In the genomic region with DNA sequence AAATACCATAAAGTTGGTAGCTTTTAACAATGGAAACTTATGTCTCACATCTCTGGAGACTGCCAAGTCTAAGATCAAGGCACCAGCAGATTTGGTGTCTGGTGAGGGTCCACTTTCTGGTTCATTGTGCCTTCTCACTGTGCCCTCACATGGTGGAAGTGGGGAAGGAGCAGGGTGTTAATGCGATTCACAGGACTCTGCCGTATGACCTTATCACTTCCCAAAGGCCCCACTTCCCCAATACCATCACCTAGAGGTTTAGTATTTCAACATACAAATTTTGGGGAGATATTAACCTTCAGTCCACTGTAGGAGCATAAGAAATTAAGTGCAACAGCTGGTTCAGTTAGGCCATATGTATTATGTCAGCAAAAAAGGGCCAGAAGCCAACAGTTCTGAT, we compare ENCODE assay signal across 19 cellular contexts. TPM values are rescaled to one million over a fixed set of nuclear protein-coding genes. Genes with fewer than 3 reads are reported as not detected.
A peak's percentile ranks its signal among the peaks of the same experiment; 100 is the strongest.
DNase-seq lines count a peak whose midpoint lies in the region; ATAC-seq, FAIRE-seq and TF ChIP-seq lines count a peak whose summit lies in the region.
"Had no signal": no experiment of that assay in that cellular context is flagged by ENCODE, and none has a peak within 500 bp of the region (broad histone marks: within the 10 kb centered on the region; RNA-seq: fewer than 3 reads in every experiment).

No MANE protein-coding gene starts in this region.

- no peaks in the 10 kb centered on the region for H3K27me3 Mint-ChIP-seq in T-helper 17 cell
- H3K27me3 Mint-ChIP-seq: activated CD4-positive, alpha-beta T cell treated with anti-CD3 and anti-CD28 coated beads, Interleukin-2, amount 10 ng/mL, durations not matched to agents 24 days and 14 days; stimulated activated memory B cell treated with anti-CD40 and anti-IgM and Interleukin-4, amounts not matched to agents 10 μg/mL and 1 μg/mL and 100 μg/mL, for 72 hours; type B pancreatic cell had no signal

- TF ChIP-seq EP300 in A549 (IDR thresholded peaks at IDR 0.05) = no peak

- H3K4me3 ChIP-seq in A549 (no peak overlapping the region), fibroblast of the aortic adventitia (ENCODE audit: low read depth, low read length) (no peak overlapping the region), coronary artery (no peak overlapping the region)

- H3K36me3 Mint-ChIP-seq in T-helper 17 cell (ENCODE audit: low read depth) = no peaks in the 10 kb centered on the region
- H3K36me3 Mint-ChIP-seq: type B pancreatic cell had no signal

- CTCF ChIA-PET in A549 (lab: Yijun Ruan, JAX) = interaction anchor here (1.2 to 2.3 kb wide), 2 partner anchors 19 to 24 kb away, joined by 6 to 7 read pairs; a partner anchor contains a TSS

- POLR2A ChIA-PET in A549 (lab: Yijun Ruan, JAX) = no interaction called here

- no peak for TF ChIP-seq POLR2A in A549 (IDR thresholded peaks at IDR 0.05; ENCODE audit: low read length)

- TF ChIP-seq CTCF in A549 (IDR thresholded peaks at IDR 0.05) (no peak), fibroblast of the aortic adventitia (IDR thresholded peaks at IDR 0.05; ENCODE audit: insufficient read depth, low read length) (no peak), coronary artery (IDR thresholded peaks at IDR 0.05) (no peak)

- no peak for TF ChIP-seq RAD21 in A549 (conservative IDR thresholded peaks at IDR 0.05 in 1 of 2, IDR thresholded peaks at IDR 0.05 in 1 of 2)

- H3K4me2 ChIP-seq in A549 = no peak overlapping the region

- ATAC-seq in A549 (no peak), T-helper 17 cell (no peak), HG03175 (IDR thresholded peaks at IDR 0.05; ENCODE audit: unreplicated experiment) (no peak), HG02610 (IDR thresholded peaks at IDR 0.05; ENCODE audit: unreplicated experiment) (no peak), HG02571 (IDR thresholded peaks at IDR 0.05; ENCODE audit: unreplicated experiment) (no peak)

- H3K4me1 ChIP-seq in A549 = peaks cover 2% of the 10 kb centered on the region; the same call in 1 of the 3 replicates

- H3K27ac Mint-ChIP-seq in T-helper 17 cell = peak overlapping the region; percentile 21
- H3K27ac Mint-ChIP-seq: stimulated activated memory B cell treated with anti-CD40 and anti-IgM and Interleukin-4, amounts not matched to agents 10 μg/mL and 1 μg/mL and 100 μg/mL, for 72 hours; type B pancreatic cell had no signal

- H3K9me3 ChIP-seq in A549 (no peaks in the 10 kb centered on the region), T-helper 17 cell (ENCODE audit: control insufficient read depth, low read length, poor library complexity, severe bottlenecking) (no peaks in the 10 kb centered on the region)

- H3K4me1 Mint-ChIP-seq in T-helper 17 cell = peaks cover 20% of the 10 kb centered on the region

- H3K4me3 Mint-ChIP-seq in T-helper 17 cell = no peak overlapping the region
- H3K4me3 Mint-ChIP-seq: stimulated activated memory B cell treated with anti-CD40 and anti-IgM and Interleukin-4, amounts not matched to agents 10 μg/mL and 1 μg/mL and 100 μg/mL, for 72 hours; type B pancreatic cell had no signal

- no peak for FAIRE-seq in A549 (lab: Jason Lieb, UNC)
- FAIRE-seq: colon, H54, HTR-8/SVneo, TTC549 had no signal

- WGBS in A549 (ENCODE audit: missing lambda C conversion rate) = 89% methylated on average over 2 of the region's 2 CpGs

- DNase-seq in A549 (ENCODE audit: low read depth in 1 of 2, low spot score in 1 of 2) = no peak
- DNase-seq in DMS 273 treated with DMSO at 0.1 percent for 48 hours (lab: John Stamatoyannopoulos, UW) = peak; percentile 14
- DNase-seq in T-helper 17 cell = no peak
- peak; percentile 16 for DNase-seq in fibroblast of the aortic adventitia (ENCODE audit: low read depth)
- no peak for DNase-seq in coronary artery (ENCODE audit: low spot score)
- DNase-seq: activated CD4-positive, alpha-beta T cell treated with anti-CD3 and anti-CD28 coated beads, Interleukin-2, amount 10 ng/mL, durations not matched to agents 24 days and 14 days; brain microvascular endothelial cell; DMS79; NCI-H1417 treated with DMSO at 0.1 percent for 48 hours; NCI-H510A treated with DMSO at 0.1 percent for 48 hours had no signal

- no peak overlapping the region for H3K27ac ChIP-seq in A549
- H3K27ac ChIP-seq in coronary artery = no peak overlapping the region
- H3K27ac ChIP-seq: brain microvascular endothelial cell had no signal

TF ChIP-seq in A549, 52 proteins besides CTCF, POLR2A, EP300 and RAD21:
- TF ChIP-seq MAFK (IDR thresholded peaks at IDR 0.05; ENCODE audit: partially characterized antibody) (peak; percentile 30), ZFP36 (IDR thresholded peaks at IDR 0.05; ENCODE audit: borderline replicate concordance, partially characterized antibody) (no peak), EHF (CRISPR knock-in tag; IDR thresholded peaks at IDR 0.05) (no peak), ZNF302 (CRISPR knock-in tag; IDR thresholded peaks at IDR 0.05) (no peak)

RNA-seq across cellular contexts. Expression of a gene that starts 24.8 kb away (rescaled TPM):
- polyA plus RNA-seq in A549 (2011; rRNA removed) (9.5 and 12.3 TPM in 2 replicates), A549 (2017; fragmentation: RNase III; extraction: RNeasy Plus Mini Kit Qiagen cat#74134 plus additional on column Dnase treatment) (6.1 to 6.3 TPM (median 6.2 TPM) in 3 replicates)
- 2.4 and 2.6 TPM in 2 replicates for polyA plus RNA-seq in A549 (2012; cell fraction: cytosol; rRNA removed)
- polyA plus RNA-seq in A549 (2012; cell fraction: nucleus; rRNA removed) = 2.4 and 2.8 TPM in 2 replicates
- polyA minus RNA-seq in A549 (2011; rRNA and poly(A)+ RNA removed) = 10.7 and 12.1 TPM in 2 replicates
- total RNA-seq in T-helper 17 cell (10 to 100 TPM; 77.1 to 80.4 TPM), fibroblast of the aortic adventitia (ENCODE audit: low replicate concordance) (15.0 and 47.8 TPM in 2 replicates)

Comparison
In these comparisons a context has a peak if more than half of its experiments do, and no peak if none do; other contexts are left out.
1. DNase-seq: peak in DMS 273 treated with DMSO at 0.1 percent for 48 hours (single experiment) and fibroblast of the aortic adventitia (single experiment); none in A549 (0 of 2), T-helper 17 cell (0 of 3) and coronary artery (single experiment).